ENCODE assay signal across 8 cellular contexts in the genomic region with DNA sequence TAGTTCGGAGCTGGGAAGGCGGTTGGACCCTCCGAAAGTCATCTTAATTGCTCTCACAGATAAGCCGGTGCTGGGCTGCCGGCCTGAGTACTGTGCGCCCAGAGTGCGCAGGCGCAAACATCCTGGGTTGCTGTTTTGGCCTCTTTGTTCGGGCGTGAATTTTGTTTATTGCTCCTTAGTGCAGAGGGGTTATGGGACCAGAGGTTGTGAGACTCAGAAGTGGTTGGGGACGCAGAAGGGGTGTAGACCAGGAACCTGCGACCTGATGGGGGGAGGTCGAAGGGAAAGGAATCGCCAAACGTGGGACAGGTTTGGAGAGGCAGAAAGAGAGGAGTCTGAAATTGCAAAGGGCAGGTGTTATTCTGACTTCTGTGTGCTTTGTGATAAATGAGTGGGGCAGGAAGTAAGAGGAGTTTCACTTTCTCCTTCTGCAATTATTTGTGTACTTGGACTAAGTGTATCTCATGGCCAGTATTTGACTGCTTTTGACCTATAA. TPM values are rescaled to one million over a fixed set of nuclear protein-coding genes. Genes with fewer than 3 reads are reported as not detected.
A peak's percentile ranks its signal among the peaks of the same experiment; 100 is the strongest.
DNase-seq lines count a peak whose midpoint lies in the region; ATAC-seq and TF ChIP-seq lines count a peak whose summit lies in the region.

No MANE protein-coding gene starts in this region.

- H2AFZ ChIP-seq in GM23248, result peak overlapping the region; percentile 97

- 5 to 7% methylated on average over 15 of the region's 15 CpGs for WGBS in GM23248 (ENCODE audit: low coverage in 1 of 2, low lambda C conversion rate in 2 of 2, missing lambda C conversion rate in 2 of 2), 2 experiments

- H3F3A ChIP-seq in GM23248 (ENCODE audit: insufficient read depth), result 0 out of 2 replicates have a peak, but pooled peaks cover 3% of the 10 kb centered on the region

- no peaks in the 10 kb centered on the region for H3K27me3 ChIP-seq in GM06990 (replicated peaks; ENCODE audit: control insufficient read depth, insufficient read depth, low read length)
- H3K27me3 ChIP-seq in GM23248 (replicated peaks; ENCODE audit: insufficient read depth), result no peaks in the 10 kb centered on the region

- H3K4me2 ChIP-seq in GM23248 (ENCODE audit: unreplicated experiment), result peak overlapping the region; percentile 88

- no peaks in the 10 kb centered on the region for H3K9me2 ChIP-seq in GM23248 (ENCODE audit: insufficient read depth)

- in situ Hi-C loops in GM23248 (cut with MboI), result no loop called here
- in situ Hi-C loops in KBM-7 (cut with MboI; ENCODE audit: low pct_unique_long_range_greater_than_20kb, low sequenced_read_pairs), result no loop called here

- TF ChIP-seq CTCF in GM06990 (IDR thresholded peaks at IDR 0.05; ENCODE audit: insufficient read depth, low read length, poor library complexity, severe bottlenecking), result no peak

- peak overlapping the region; percentile 94 for H3K27ac Mint-ChIP-seq in T-helper 17 cell

- H3K27ac ChIP-seq in GM23248, result peak overlapping the region; percentile 97
- H3K27ac ChIP-seq in caudate nucleus (ENCODE audit: low read depth, low read length), result peak overlapping the region; percentile 98

- peaks cover 6% of the 10 kb centered on the region; the same call in 1 of the 2 replicates for H3K4me1 ChIP-seq in GM23248 (ENCODE audit: insufficient read depth)

- H3K9me3 ChIP-seq in GM23248 (ENCODE audit: low read depth), result no peaks in the 10 kb centered on the region
- no peaks in the 10 kb centered on the region for H3K9me3 ChIP-seq in T-helper 17 cell (ENCODE audit: control insufficient read depth, low read length, poor library complexity, severe bottlenecking)

- H4K20me1 ChIP-seq in GM23248 (ENCODE audit: insufficient read depth), result no peaks in the 10 kb centered on the region

- peaks cover 17% of the 10 kb centered on the region for H3K4me1 Mint-ChIP-seq in T-helper 17 cell

- H3K9ac ChIP-seq in GM23248, result peak overlapping the region; percentile 98

- H3K36me3 Mint-ChIP-seq in T-helper 17 cell (ENCODE audit: low read depth), result no peaks in the 10 kb centered on the region

- peaks cover 41% of the 10 kb centered on the region for H3K79me2 ChIP-seq in GM23248 (ENCODE audit: insufficient read depth)

- H3K4me3 Mint-ChIP-seq in T-helper 17 cell, result peak overlapping the region; percentile 99

- H3K4me3 ChIP-seq in GM06990 (replicated peaks; ENCODE audit: low read depth, low read length), result peak overlapping the region; percentile 97
- peak overlapping the region; percentile 98 for H3K4me3 ChIP-seq in GM23248

- peak; percentile 58 for ATAC-seq in T-helper 17 cell

- DNase-seq in GM06990 (ENCODE audit: extremely low read depth, insufficient read length), result no peak
- DNase-seq in GM23248, result peak; percentile 93
- DNase-seq in M059J (ENCODE audit: low read depth), result peak; percentile 94
- DNase-seq in T-helper 17 cell, result peak; percentile 54 to 55 (median 55)
- DNase-seq in caudate nucleus (lab: John Stamatoyannopoulos, UW), result peak in 5 of 61 donors; percentile 56 to 92 (median 75)
- DNase-seq in kidney tubule cell (ENCODE audit: low spot score), result peak; percentile 89
- DNase-seq in stimulated activated CD4-positive, alpha-beta T cell treated with anti-CD3 and anti-CD28 coated beads, Interleukin-2, amount 100 ng/mL, for 4 hours (ENCODE audit: low read depth), result peak; percentile 60
- no peak for DNase-seq in KBM-7

- H3K36me3 ChIP-seq in GM06990 (ENCODE audit: control insufficient read depth, insufficient read depth, low read length) (no peaks in the 10 kb centered on the region), GM23248 (ENCODE audit: low read depth) (no peaks in the 10 kb centered on the region)

- no peaks in the 10 kb centered on the region for H3K27me3 Mint-ChIP-seq in T-helper 17 cell

RNA-seq across cellular contexts. Expression of gene ZNF566, which starts 0.6 kb away (rescaled TPM):
- 9.3 and 18.6 TPM in 2 replicates for total RNA-seq in GM23248 (2014; rRNA removed; shearing (Covaris generic))
- 6.1 and 6.6 TPM in 2 replicates for polyA plus RNA-seq in GM23248 (2016; fragmentation: Nextera tagmentation; extraction: Ambion mirVana)
- total RNA-seq in M059J (2014; rRNA removed; shearing (Covaris generic)), result 4.5 and 6.7 TPM in 2 replicates
- 1 to 10 TPM; 7.8 to 8.5 TPM for total RNA-seq in T-helper 17 cell

RNA-seq across cellular contexts. Expression of gene ZNF260, which starts 38.1 kb away (rescaled TPM):
- total RNA-seq in GM23248 (2014; rRNA removed; shearing (Covaris generic)), result 11.9 and 12.9 TPM in 2 replicates
- 13.2 and 13.6 TPM in 2 replicates for polyA plus RNA-seq in GM23248 (2016; fragmentation: Nextera tagmentation; extraction: Ambion mirVana)
- total RNA-seq in M059J (2014; rRNA removed; shearing (Covaris generic)), result 9.1 and 10.2 TPM in 2 replicates
- 1 to 10 TPM; 4.6 to 5.4 TPM for total RNA-seq in T-helper 17 cell

Comparison
In these comparisons a context has a peak if more than half of its experiments do, and no peak if none do; other contexts are left out.
1. DNase-seq: peak in GM23248 (single experiment), M059J (single experiment), T-helper 17 cell (3 of 3), kidney tubule cell (single experiment) and stimulated activated CD4-positive, alpha-beta T cell treated with anti-CD3 and anti-CD28 coated beads, Interleukin-2, amount 100 ng/mL, for 4 hours (single experiment); none in GM06990 (single experiment) and KBM-7 (single experiment).